ENCODE assay signal across 1 cellular context in the genomic region with DNA sequence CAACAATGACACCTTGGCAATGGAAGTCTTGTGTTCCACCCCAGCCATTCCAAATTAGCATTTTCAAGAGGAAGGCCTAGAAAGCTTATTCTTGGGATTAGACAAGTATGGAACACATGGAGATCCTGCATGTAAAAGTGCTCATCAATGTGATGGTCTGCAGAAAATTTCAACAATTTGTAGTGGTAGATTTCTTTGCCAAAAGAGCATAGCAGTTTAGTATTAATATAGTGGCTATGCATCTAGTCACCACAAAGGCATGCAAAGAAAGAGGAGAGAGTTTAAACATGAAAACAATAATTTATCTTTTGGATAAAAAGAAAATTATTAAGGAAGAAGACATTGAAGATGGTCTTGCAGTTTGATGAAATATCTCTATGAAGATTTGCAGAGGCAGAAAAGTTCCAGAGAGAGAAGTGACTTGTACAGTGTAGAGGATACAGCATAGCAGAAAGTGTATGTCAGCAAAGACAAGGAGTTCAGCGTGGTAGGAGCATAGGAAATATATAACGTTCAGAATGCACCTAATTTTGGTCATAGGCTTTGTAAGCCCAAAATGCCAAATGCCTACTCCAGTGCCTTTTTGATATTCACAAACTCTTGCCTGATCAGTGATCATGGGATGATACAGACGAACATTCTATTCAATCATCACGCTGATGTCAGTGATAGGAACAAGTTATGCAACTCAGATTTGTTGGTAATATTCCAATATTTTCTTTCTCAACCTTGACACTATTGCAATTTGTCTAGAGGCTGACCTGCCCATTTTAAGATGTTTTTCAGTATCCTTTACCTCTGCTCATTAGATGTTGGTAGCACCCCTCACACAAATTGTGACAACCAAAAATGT.
TF ChIP-seq lines count a peak whose summit lies in the region.

No MANE protein-coding gene starts in this region.

TF ChIP-seq in IMR-90, 13 proteins besides CTCF, POLR2A, EP300 and RAD21 (continued from another document):
- TF ChIP-seq, protein P1, sequence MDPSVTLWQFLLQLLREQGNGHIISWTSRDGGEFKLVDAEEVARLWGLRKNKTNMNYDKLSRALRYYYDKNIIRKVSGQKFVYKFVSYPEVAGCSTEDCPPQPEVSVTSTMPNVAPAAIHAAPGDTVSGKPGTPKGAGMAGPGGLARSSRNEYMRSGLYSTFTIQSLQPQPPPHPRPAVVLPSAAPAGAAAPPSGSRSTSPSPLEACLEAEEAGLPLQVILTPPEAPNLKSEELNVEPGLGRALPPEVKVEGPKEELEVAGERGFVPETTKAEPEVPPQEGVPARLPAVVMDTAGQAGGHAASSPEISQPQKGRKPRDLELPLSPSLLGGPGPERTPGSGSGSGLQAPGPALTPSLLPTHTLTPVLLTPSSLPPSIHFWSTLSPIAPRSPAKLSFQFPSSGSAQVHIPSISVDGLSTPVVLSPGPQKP (IDR thresholded peaks at IDR 0.05; ENCODE audit: borderline replicate concordance, low read depth, low read length), result no peak
- TF ChIP-seq FOS (IDR thresholded peaks at IDR 0.05; ENCODE audit: low read depth, low read length) (no peak), CEBPB (IDR thresholded peaks at IDR 0.05; ENCODE audit: low read depth, low read length) (no peak)
